ENCODE assay signal across 1 cellular context in the genomic region with DNA sequence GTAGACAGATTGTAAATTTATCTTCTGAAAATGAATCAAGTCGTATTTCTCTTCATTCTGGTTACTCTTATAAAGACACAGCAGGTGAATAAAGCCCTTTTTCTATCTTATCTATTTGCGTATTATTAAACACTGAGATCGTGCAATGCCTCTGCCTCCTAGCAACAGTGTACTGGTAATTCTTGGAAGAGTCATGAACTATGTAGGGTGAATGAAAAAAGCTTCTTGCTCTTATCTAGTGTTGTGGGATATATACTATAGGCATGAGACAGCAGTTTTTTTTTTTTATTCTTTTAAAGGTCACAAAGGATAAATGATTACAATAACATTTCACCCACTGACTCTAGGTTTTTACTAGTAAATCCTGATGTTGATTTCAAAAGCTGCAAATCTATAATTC.
A peak's percentile ranks its signal among the peaks of the same experiment; 100 is the strongest.
TF ChIP-seq lines count a peak whose summit lies in the region.

No MANE protein-coding gene starts in this region.

TF ChIP-seq in K562, 482 proteins besides CTCF, POLR2A, EP300 and RAD21 (continued from another document and continues in another):
- TF ChIP-seq, protein P1, sequence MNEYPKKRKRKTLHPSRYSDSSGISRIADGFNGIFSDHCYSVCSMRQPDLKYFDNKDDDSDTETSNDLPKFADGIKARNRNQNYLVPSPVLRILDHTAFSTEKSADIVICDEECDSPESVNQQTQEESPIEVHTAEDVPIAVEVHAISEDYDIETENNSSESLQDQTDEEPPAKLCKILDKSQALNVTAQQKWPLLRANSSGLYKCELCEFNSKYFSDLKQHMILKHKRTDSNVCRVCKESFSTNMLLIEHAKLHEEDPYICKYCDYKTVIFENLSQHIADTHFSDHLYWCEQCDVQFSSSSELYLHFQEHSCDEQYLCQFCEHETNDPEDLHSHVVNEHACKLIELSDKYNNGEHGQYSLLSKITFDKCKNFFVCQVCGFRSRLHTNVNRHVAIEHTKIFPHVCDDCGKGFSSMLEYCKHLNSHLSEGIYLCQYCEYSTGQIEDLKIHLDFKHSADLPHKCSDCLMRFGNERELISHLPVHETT (CRISPR knock-in tag; conservative IDR thresholded peaks at IDR 0.05 in 1 of 2, IDR thresholded peaks at IDR 0.05 in 1 of 2): no peak
- TF ChIP-seq SMARCA5 (IDR thresholded peaks at IDR 0.05): no peak
- no peak for TF ChIP-seq MAX (CRISPR knock-in tag; IDR thresholded peaks at IDR 0.05)
- no peak for TF ChIP-seq HNRNPL (IDR thresholded peaks at IDR 0.05; ENCODE audit: low read depth, low read length)
- no peak for TF ChIP-seq ETV5 (CRISPR knock-in tag; IDR thresholded peaks at IDR 0.05; ENCODE audit: low read depth)
- TF ChIP-seq FOXP4 (CRISPR knock-in tag; IDR thresholded peaks at IDR 0.05; ENCODE audit: borderline replicate concordance): no peak
- no peak for TF ChIP-seq ZNF121 (CRISPR knock-in tag; conservative IDR thresholded peaks at IDR 0.05)
- TF ChIP-seq ZNF785 (CRISPR knock-in tag; IDR thresholded peaks at IDR 0.05): no peak
- no peak for TF ChIP-seq RBBP5 (IDR thresholded peaks at IDR 0.05; ENCODE audit: borderline replicate concordance, insufficient read depth, low read length, poor library complexity, severe bottlenecking)
- TF ChIP-seq, protein P2, sequence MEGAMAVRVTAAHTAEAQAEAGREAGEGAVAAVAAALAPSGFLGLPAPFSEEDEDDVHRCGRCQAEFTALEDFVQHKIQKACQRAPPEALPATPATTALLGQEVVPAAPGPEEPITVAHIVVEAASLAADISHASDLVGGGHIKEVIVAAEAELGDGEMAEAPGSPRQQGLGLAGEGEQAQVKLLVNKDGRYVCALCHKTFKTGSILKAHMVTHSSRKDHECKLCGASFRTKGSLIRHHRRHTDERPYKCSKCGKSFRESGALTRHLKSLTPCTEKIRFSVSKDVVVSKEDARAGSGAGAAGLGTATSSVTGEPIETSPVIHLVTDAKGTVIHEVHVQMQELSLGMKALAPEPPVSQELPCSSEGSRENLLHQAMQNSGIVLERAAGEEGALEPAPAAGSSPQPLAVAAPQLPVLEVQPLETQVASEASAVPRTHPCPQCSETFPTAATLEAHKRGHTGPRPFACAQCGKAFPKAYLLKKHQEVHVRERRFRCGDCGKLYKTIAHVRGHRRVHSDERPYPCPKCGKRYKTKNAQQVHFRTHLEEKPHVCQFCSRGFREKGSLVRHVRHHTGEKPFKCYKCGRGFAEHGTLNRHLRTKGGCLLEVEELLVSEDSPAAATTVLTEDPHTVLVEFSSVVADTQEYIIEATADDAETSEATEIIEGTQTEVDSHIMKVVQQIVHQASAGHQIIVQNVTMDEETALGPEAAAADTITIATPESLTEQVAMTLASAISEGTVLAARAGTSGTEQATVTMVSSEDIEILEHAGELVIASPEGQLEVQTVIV (CRISPR knock-in tag; IDR thresholded peaks at IDR 0.05; ENCODE audit: borderline replicate concordance): no peak
- no peak for TF ChIP-seq SMAD4 (CRISPR knock-in tag; conservative IDR thresholded peaks at IDR 0.05)
- no peak for TF ChIP-seq BDP1 (IDR thresholded peaks at IDR 0.05; ENCODE audit: insufficient read depth, insufficient read length)
- TF ChIP-seq BRD4 (IDR thresholded peaks at IDR 0.05): no peak
- TF ChIP-seq FOXJ2 (tag; IDR thresholded peaks at IDR 0.05): peak; percentile 67; the same call in 1 of the 2 replicates
- TF ChIP-seq POLR2G (IDR thresholded peaks at IDR 0.05; ENCODE audit: low read depth, low read length): no peak
- TF ChIP-seq ZNF830 (CRISPR knock-in tag; IDR thresholded peaks at IDR 0.05): no peak
- TF ChIP-seq ZNF589 (CRISPR knock-in tag; IDR thresholded peaks at IDR 0.05; ENCODE audit: low read depth): no peak
- no peak for TF ChIP-seq NFXL1 (CRISPR knock-in tag; IDR thresholded peaks at IDR 0.05)
- no peak for TF ChIP-seq KDM1A (IDR thresholded peaks at IDR 0.05)
- TF ChIP-seq, protein P3, sequence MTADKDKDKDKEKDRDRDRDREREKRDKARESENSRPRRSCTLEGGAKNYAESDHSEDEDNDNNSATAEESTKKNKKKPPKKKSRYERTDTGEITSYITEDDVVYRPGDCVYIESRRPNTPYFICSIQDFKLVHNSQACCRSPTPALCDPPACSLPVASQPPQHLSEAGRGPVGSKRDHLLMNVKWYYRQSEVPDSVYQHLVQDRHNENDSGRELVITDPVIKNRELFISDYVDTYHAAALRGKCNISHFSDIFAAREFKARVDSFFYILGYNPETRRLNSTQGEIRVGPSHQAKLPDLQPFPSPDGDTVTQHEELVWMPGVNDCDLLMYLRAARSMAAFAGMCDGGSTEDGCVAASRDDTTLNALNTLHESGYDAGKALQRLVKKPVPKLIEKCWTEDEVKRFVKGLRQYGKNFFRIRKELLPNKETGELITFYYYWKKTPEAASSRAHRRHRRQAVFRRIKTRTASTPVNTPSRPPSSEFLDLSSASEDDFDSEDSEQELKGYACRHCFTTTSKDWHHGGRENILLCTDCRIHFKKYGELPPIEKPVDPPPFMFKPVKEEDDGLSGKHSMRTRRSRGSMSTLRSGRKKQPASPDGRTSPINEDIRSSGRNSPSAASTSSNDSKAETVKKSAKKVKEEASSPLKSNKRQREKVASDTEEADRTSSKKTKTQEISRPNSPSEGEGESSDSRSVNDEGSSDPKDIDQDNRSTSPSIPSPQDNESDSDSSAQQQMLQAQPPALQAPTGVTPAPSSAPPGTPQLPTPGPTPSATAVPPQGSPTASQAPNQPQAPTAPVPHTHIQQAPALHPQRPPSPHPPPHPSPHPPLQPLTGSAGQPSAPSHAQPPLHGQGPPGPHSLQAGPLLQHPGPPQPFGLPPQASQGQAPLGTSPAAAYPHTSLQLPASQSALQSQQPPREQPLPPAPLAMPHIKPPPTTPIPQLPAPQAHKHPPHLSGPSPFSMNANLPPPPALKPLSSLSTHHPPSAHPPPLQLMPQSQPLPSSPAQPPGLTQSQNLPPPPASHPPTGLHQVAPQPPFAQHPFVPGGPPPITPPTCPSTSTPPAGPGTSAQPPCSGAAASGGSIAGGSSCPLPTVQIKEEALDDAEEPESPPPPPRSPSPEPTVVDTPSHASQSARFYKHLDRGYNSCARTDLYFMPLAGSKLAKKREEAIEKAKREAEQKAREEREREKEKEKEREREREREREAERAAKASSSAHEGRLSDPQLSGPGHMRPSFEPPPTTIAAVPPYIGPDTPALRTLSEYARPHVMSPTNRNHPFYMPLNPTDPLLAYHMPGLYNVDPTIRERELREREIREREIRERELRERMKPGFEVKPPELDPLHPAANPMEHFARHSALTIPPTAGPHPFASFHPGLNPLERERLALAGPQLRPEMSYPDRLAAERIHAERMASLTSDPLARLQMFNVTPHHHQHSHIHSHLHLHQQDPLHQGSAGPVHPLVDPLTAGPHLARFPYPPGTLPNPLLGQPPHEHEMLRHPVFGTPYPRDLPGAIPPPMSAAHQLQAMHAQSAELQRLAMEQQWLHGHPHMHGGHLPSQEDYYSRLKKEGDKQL (CRISPR knock-in tag; IDR thresholded peaks at IDR 0.05; ENCODE audit: borderline replicate concordance): no peak
- TF ChIP-seq ZNF124 (CRISPR knock-in tag; IDR thresholded peaks at IDR 0.05): no peak
- no peak for TF ChIP-seq NR4A1 (CRISPR knock-in tag; IDR thresholded peaks at IDR 0.05)
- no peak for TF ChIP-seq NR4A1 (tag; IDR thresholded peaks at IDR 0.05)
- TF ChIP-seq TGIF2 (CRISPR knock-in tag; IDR thresholded peaks at IDR 0.05): no peak
- no peak for TF ChIP-seq HDAC1 (IDR thresholded peaks at IDR 0.05)
- no peak for TF ChIP-seq CBX5 (IDR thresholded peaks at IDR 0.05; ENCODE audit: borderline replicate concordance, low read depth)
- 0 out of 2 replicates have a peak, but pooled peaks have one; percentile 44 for TF ChIP-seq ZNF384 (IDR thresholded peaks at IDR 0.05; ENCODE audit: low read depth, low read length)
- no peak for TF ChIP-seq ZNF507 (tag; conservative IDR thresholded peaks at IDR 0.05)
- 0 out of 2 replicates have a peak, but pooled peaks have one; percentile 52 for TF ChIP-seq BACH1 (tag; IDR thresholded peaks at IDR 0.05)
- no peak for TF ChIP-seq ZBED1 (IDR thresholded peaks at IDR 0.05)
- TF ChIP-seq ZNF12 (CRISPR knock-in tag; IDR thresholded peaks at IDR 0.05): no peak
- no peak for TF ChIP-seq RAD51 (IDR thresholded peaks at IDR 0.05; ENCODE audit: borderline replicate concordance, low read depth)
- TF ChIP-seq PTTG1 (tag; IDR thresholded peaks at IDR 0.05; ENCODE audit: low read depth): no peak
- TF ChIP-seq ZNF277 (CRISPR knock-in tag; IDR thresholded peaks at IDR 0.05; ENCODE audit: borderline replicate concordance): no peak
